8 cellular contexts compared by ENCODE assay signal in genomic region chr12:119444462-119445044, GRCh38.
DNase-seq lines count a peak whose midpoint lies in the region; ATAC-seq, FAIRE-seq and TF ChIP-seq lines count a peak whose summit lies in the region.

No MANE protein-coding gene starts in this region.

- peak; percentile 39 for DNase-seq in SK-N-MC (ENCODE audit: low read depth, low spot score)
- DNase-seq in cerebellar cortex (ENCODE audit: low spot score), result peak; percentile 50
- peak; percentile 72 for DNase-seq in HepG2 (ENCODE audit: low spot score)
- peak; percentile 41 for DNase-seq in stimulated activated naive CD8-positive, alpha-beta T cell treated with anti-CD3 and anti-CD28 coated beads, Interleukin-15, Interleukin-2, amounts not matched to agents 100 U/mL and 50 U/mL, for 24 hours

- H3K9ac ChIP-seq in SK-N-MC (ENCODE audit: insufficient read length), result no peak overlapping the region
- H3K9ac ChIP-seq in HepG2 (ENCODE audit: insufficient read depth, low read depth, low read length), result no peak overlapping the region

- POLR2A ChIA-PET in HepG2 (lab: Yijun Ruan, JAX), result no interaction called here

- no peaks in the 10 kb centered on the region for H4K20me1 ChIP-seq in HepG2 (ENCODE audit: insufficient read depth, low read length)

- no peaks in the 10 kb centered on the region for H3K27me3 ChIP-seq in HepG2 (ENCODE audit: control insufficient read depth in 1 of 2, insufficient read depth in 2 of 2, low read length in 2 of 2)

- BruUV-seq in HepG2 (replicated peaks; lab: Mats Ljungman, UMichigan), result no TSS peak

- TF ChIP-seq EP300 in HepG2 (IDR thresholded peaks at IDR 0.05; ENCODE audit: low read depth in 2 of 2, low read length in 2 of 2) (no peak), HepG2 (CRISPR knock-in tag; IDR thresholded peaks at IDR 0.05; ENCODE audit: borderline replicate concordance) (no peak)

- H3K4me3 ChIP-seq in SK-N-MC, result no peak overlapping the region
- H3K4me3 ChIP-seq in HepG2 (replicated peaks in 1 of 3; ENCODE audit: insufficient read depth in 1 of 3, low read depth in 2 of 3, low read length in 3 of 3), result no peak overlapping the region

- ATAC-seq in GM18867 (IDR thresholded peaks at IDR 0.05; ENCODE audit: unreplicated experiment), result peak; percentile 52
- peak; percentile 85 for ATAC-seq in HepG2
- ATAC-seq in stimulated activated naive CD8-positive, alpha-beta T cell treated with anti-CD3 and anti-CD28 coated beads, Interleukin-15, Interleukin-2, amounts not matched to agents 100 U/mL and 50 U/mL, for 24 hours, result peak; percentile 46
- ATAC-seq in GM18873 (IDR thresholded peaks at IDR 0.05; ENCODE audit: low FRiP score, unreplicated experiment), result no peak

- no peaks in the 10 kb centered on the region for H3K4me1 ChIP-seq in HepG2 (ENCODE audit: insufficient read depth, low read length)

- H3K9me3 ChIP-seq in SK-N-MC (ENCODE audit: low read depth, low read length) (no peaks in the 10 kb centered on the region), HepG2 (ENCODE audit: low read length) (no peaks in the 10 kb centered on the region)

- 19% methylated on average over 7 of the region's 10 CpGs for WGBS in HepG2 (ENCODE audit: low lambda C conversion rate)

- TF ChIP-seq CTCF in C4-2B (conservative IDR thresholded peaks at IDR 0.05) (peak; percentile 93), LNCAP (IDR thresholded peaks at IDR 0.05) (peak; percentile 99), HepG2 (CRISPR knock-in tag; IDR thresholded peaks at IDR 0.05) (peak; percentile 82)

- H3K36me3 ChIP-seq in SK-N-MC (ENCODE audit: insufficient read depth, low read length) (no peaks in the 10 kb centered on the region), HepG2 (replicated peaks in 1 of 2; ENCODE audit: control insufficient read depth in 1 of 2, insufficient read depth in 2 of 2, low read length in 2 of 2) (no peaks in the 10 kb centered on the region)

- intact Hi-C loops in HepG2 (cut with micrococcal nuclease; ENCODE audit: unreplicated experiment), result loop anchor here (1.0 kb wide), 1 partner anchor 101 kb away; no protein-coding TSS in a partner anchor

- no peaks in the 10 kb centered on the region for H3K79me2 ChIP-seq in HepG2 (ENCODE audit: insufficient read depth, low read length)

- no peak overlapping the region for H3K27ac ChIP-seq in C4-2B
- no peak overlapping the region for H3K27ac ChIP-seq in SK-N-MC
- no peak overlapping the region for H3K27ac ChIP-seq in HepG2 (ENCODE audit: extremely low read length, insufficient read depth, low read length)

- no peak overlapping the region for H2AFZ ChIP-seq in HepG2 (ENCODE audit: low read length)

- CTCF ChIA-PET in HepG2 (lab: Yijun Ruan, JAX; ENCODE audit: low intra/inter-chr PET ratio, low total read pairs), result interaction anchor here (1.7 kb wide), 1 partner anchor 100 kb away, joined by 27 read pairs; no protein-coding TSS in a partner anchor

- no peak for TF ChIP-seq POLR2A in HepG2 (IDR thresholded peaks at IDR 0.05; ENCODE audit: insufficient read depth in 1 of 2, low read depth in 2 of 2, low read length in 2 of 2)

- peak; percentile 46; the same call in 1 of the 2 replicates for TF ChIP-seq RAD21 in HepG2 (CRISPR knock-in tag; IDR thresholded peaks at IDR 0.05)

- no peak overlapping the region for H3K4me2 ChIP-seq in HepG2 (ENCODE audit: low read depth, low read length)

- FAIRE-seq in HepG2 (lab: Jason Lieb, UNC), result peak; percentile 77

- in situ Hi-C loops in HepG2 (cut with HindIII; ENCODE audit: extremely low pct_ligation_motif_present, low pct_unique_long_range_greater_than_20kb), result loop anchor here (5.0 kb wide), 1 partner anchor 98 kb away; no protein-coding TSS in a partner anchor

TF ChIP-seq in HepG2, 621 proteins besides CTCF, POLR2A, EP300 and RAD21:
- TF ChIP-seq ZFP36 (IDR thresholded peaks at IDR 0.05; ENCODE audit: borderline replicate concordance, low read depth, low read length, partially characterized antibody), result peak; percentile 29
- TF ChIP-seq IRF2 (CRISPR knock-in tag; IDR thresholded peaks at IDR 0.05), result 0 out of 2 replicates have a peak, but pooled peaks have one; percentile 32
- 0 out of 2 replicates have a peak, but pooled peaks have one; percentile 16 for TF ChIP-seq ZNF644 (CRISPR knock-in tag; IDR thresholded peaks at IDR 0.05; ENCODE audit: low read depth)
- peak; percentile 78 for TF ChIP-seq ZMYM4 (CRISPR knock-in tag; IDR thresholded peaks at IDR 0.05)
- TF ChIP-seq XRCC5 (optimal IDR thresholded peaks at IDR 0.05; ENCODE audit: low read length), result peak; percentile 46
- TF ChIP-seq SP2 (CRISPR knock-in tag; IDR thresholded peaks at IDR 0.05), result no peak
- no peak for TF ChIP-seq PBX2 (CRISPR knock-in tag; IDR thresholded peaks at IDR 0.05)
- peak; percentile 61 for TF ChIP-seq STAG1 (CRISPR knock-in tag; IDR thresholded peaks at IDR 0.05)
- no peak for TF ChIP-seq ZNF382 (CRISPR knock-in tag; IDR thresholded peaks at IDR 0.05; ENCODE audit: borderline replicate concordance)
- TF ChIP-seq HMGXB4 (CRISPR knock-in tag; IDR thresholded peaks at IDR 0.05; ENCODE audit: borderline replicate concordance in 1 of 2, low read depth in 1 of 2), result peak in 1 of 2 experiments; percentile 28; a peak in 1 of 4 replicates
- TF ChIP-seq NFIB (CRISPR knock-in tag; IDR thresholded peaks at IDR 0.05; ENCODE audit: borderline replicate concordance), result no peak
- TF ChIP-seq TOE1 (CRISPR knock-in tag; IDR thresholded peaks at IDR 0.05), result no peak
- TF ChIP-seq FUBP1 (CRISPR knock-in tag; IDR thresholded peaks at IDR 0.05; ENCODE audit: borderline replicate concordance), result no peak
- TF ChIP-seq RFX5 (IDR thresholded peaks at IDR 0.05; ENCODE audit: low read depth, low read length), result no peak
- peak; percentile 83; the same call in 1 of the 2 replicates for TF ChIP-seq MIER2 (CRISPR knock-in tag; IDR thresholded peaks at IDR 0.05)
- TF ChIP-seq ZNF574 (CRISPR knock-in tag; IDR thresholded peaks at IDR 0.05), result peak; percentile 99
- TF ChIP-seq KLF6 (CRISPR knock-in tag; IDR thresholded peaks at IDR 0.05), result no peak
- peak; percentile 87 for TF ChIP-seq SMC3 (IDR thresholded peaks at IDR 0.05; ENCODE audit: low read length)
